ENCODE assay signal across 8 cellular contexts in the genomic region with DNA sequence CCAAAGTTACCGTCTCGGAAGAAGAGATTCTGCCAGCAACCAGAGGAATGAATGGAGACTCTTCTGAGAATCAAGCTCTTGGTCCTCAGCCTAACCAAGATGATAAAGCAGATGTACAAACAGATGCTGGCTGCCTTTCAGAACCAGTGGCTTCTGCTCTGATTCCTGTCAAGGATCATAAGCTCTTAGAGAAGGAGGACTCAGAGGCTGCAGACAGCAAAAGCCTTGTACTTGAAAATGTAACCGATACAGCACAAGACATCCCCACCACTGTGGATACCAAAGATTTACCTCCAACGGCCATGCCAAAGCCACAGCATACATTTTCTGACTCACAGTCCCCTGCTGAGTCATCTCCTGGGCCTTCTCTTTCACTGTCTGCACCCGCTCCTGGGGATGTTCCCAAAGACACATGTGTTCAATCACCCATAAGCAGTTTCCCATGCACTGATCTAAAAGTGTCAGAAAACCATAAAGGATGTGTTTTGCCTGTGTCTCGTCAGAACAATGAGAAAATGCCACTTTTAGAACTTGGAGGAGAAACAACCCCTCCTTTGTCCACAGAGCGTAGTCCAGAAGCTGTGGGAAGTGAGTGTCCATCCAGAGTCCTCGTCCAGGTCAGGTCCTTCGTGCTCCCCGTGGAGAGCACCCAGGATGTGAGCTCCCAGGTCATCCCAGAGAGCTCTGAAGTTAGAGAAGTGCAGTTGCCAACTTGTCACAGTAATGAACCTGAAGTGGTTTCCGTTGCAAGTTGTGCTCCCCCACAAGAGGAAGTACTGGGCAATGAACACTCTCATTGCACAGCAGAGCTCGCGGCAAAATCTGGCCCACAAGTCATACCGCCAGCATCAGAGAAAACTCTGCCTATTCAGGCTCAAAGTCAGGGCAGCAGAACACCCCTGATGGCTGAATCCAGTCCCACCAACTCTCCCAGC.
DNase-seq lines count a peak whose midpoint lies in the region; TF ChIP-seq lines count a peak whose summit lies in the region.

No MANE protein-coding gene starts in this region.

- no peak overlapping the region for H3K27ac ChIP-seq in HEK293 (ENCODE audit: extremely low read depth, low read depth, low read length)

- POLR2A ChIA-PET in GM10248 (lab: Yijun Ruan, JAX), result interaction anchor here (0.6 to 1.8 kb wide), 3 partner anchors 14 to 134 kb away, joined by 3 to 7 read pairs (median 3); no protein-coding TSS in a partner anchor
- POLR2A ChIA-PET in HEK293 (lab: Yijun Ruan, JAX), result no interaction called here
- POLR2A ChIA-PET in activated CD4-positive, alpha-beta memory T cell treated with anti-CD3 and anti-CD28 coated beads for 36 hours (lab: Charles Lee), result interaction anchor here (0.6 to 5.1 kb wide), 16 partner anchors 8 to 421 kb away, joined by 3 to 75 read pairs (median 6); a partner anchor contains a TSS

- TF ChIP-seq POLR2A in erythroblast (IDR thresholded peaks at IDR 0.05; ENCODE audit: low read length), result no peak

- H3K4me3 Mint-ChIP-seq in activated CD4-positive, alpha-beta memory T cell treated with anti-CD3 and anti-CD28 coated beads for 36 hours, result peak overlapping the region; percentile 76

- no peaks in the 10 kb centered on the region for H3K9me3 ChIP-seq in HEK293 (ENCODE audit: control insufficient read depth, insufficient read depth, low read depth, low read length)

- DNase-seq in GM10248 (ENCODE audit: extremely low spot score) (peak; percentile 46), MV-4-11 (lab: John Stamatoyannopoulos, UW) (peak; percentile 95), erythroblast (lab: John Stamatoyannopoulos, UW) (peak; percentile 23 to 43), skeletal muscle cell (ENCODE audit: low read depth) (peak; percentile 99), NCI-H82 (lab: John Stamatoyannopoulos, UW) (no peak), NCI-H2171 treated with DMSO at 0.1 percent for 48 hours (lab: John Stamatoyannopoulos, UW) (no peak)
- peak; percentile 92 for DNase-seq in activated CD4-positive, alpha-beta memory T cell treated with anti-CD3 and anti-CD28 coated beads for 36 hours

- TF ChIP-seq CTCF in GM10248 (IDR thresholded peaks at IDR 0.05; ENCODE audit: control extremely low read depth, extremely low read depth, low read depth, missing control alignments), result no peak
- TF ChIP-seq CTCF in HEK293 (tag by site-specific recombination; IDR thresholded peaks at IDR 0.05), result no peak

- H3K36me3 Mint-ChIP-seq in activated CD4-positive, alpha-beta memory T cell treated with anti-CD3 and anti-CD28 coated beads for 36 hours, result peaks cover 32% of the 10 kb centered on the region

- peak overlapping the region; percentile 99 for H3K27ac Mint-ChIP-seq in activated CD4-positive, alpha-beta memory T cell treated with anti-CD3 and anti-CD28 coated beads for 36 hours

- intact Hi-C loops in activated CD4-positive, alpha-beta memory T cell treated with anti-CD3 and anti-CD28 coated beads for 36 hours (cut with micrococcal nuclease), result loop anchor here (1.0 to 10.0 kb wide), 8 partner anchors 9 to 1195 kb away; no protein-coding TSS in a partner anchor

- no peaks in the 10 kb centered on the region for H3K4me1 ChIP-seq in HEK293 (ENCODE audit: control insufficient read depth, insufficient read depth, low read length)

- peaks cover 67% of the 10 kb centered on the region for H3K4me1 Mint-ChIP-seq in activated CD4-positive, alpha-beta memory T cell treated with anti-CD3 and anti-CD28 coated beads for 36 hours (ENCODE audit: low read depth)

- H3K4me3 ChIP-seq in HEK293 (ENCODE audit: low read depth, low read length) (no peak overlapping the region), skeletal muscle cell (ENCODE audit: low read depth, low read length) (peak overlapping the region; percentile 33)

- H3K36me3 ChIP-seq in HEK293 (ENCODE audit: control insufficient read depth in 2 of 2, insufficient read depth in 1 of 2, low read length in 2 of 2), result no peaks in the 10 kb centered on the region

- no peaks in the 10 kb centered on the region for H3K27me3 Mint-ChIP-seq in activated CD4-positive, alpha-beta memory T cell treated with anti-CD3 and anti-CD28 coated beads for 36 hours

- CTCF ChIA-PET in GM10248 (lab: Yijun Ruan, JAX) (interaction anchor here (1.2 to 4.2 kb wide), 3 partner anchors 10 to 47 kb away, joined by 3 to 27 read pairs (median 4); no protein-coding TSS in a partner anchor), HEK293 (lab: Yijun Ruan, JAX) (no interaction called here)
- CTCF ChIA-PET in activated CD4-positive, alpha-beta memory T cell treated with anti-CD3 and anti-CD28 coated beads for 36 hours (lab: Charles Lee), result interaction anchor here (0.5 to 4.4 kb wide), 7 partner anchors 9 to 74 kb away, joined by 3 to 29 read pairs (median 6); no protein-coding TSS in a partner anchor

- no peaks in the 10 kb centered on the region for H3K9me3 Mint-ChIP-seq in activated CD4-positive, alpha-beta memory T cell treated with anti-CD3 and anti-CD28 coated beads for 36 hours

TF ChIP-seq in HEK293, 187 proteins besides CTCF, POLR2A, EP300 and RAD21:
- TF ChIP-seq GLIS1 (tag by site-specific recombination; IDR thresholded peaks at IDR 0.05) (peak; percentile 44; the same call in 1 of the 2 replicates), ZNF10 (tag by site-specific recombination; IDR thresholded peaks at IDR 0.05) (no peak)

Comparison
In these comparisons a context has a peak if more than half of its experiments do, and no peak if none do; other contexts are left out.
1. DNase-seq: peak in GM10248 (single experiment), MV-4-11 (single experiment), activated CD4-positive, alpha-beta memory T cell treated with anti-CD3 and anti-CD28 coated beads for 36 hours (single experiment), erythroblast (2 of 2) and skeletal muscle cell (single experiment); none in NCI-H82 (single experiment) and NCI-H2171 treated with DMSO at 0.1 percent for 48 hours (single experiment).